Comparison of ENCODE assay signal across 2 cellular contexts in genomic region chr16:84703671-84704070, GRCh38.
TF ChIP-seq lines count a peak whose summit lies in the region.

No MANE protein-coding gene starts in this region.

TF ChIP-seq in HEK293, 187 proteins besides CTCF, POLR2A, EP300 and RAD21:
- peak; percentile 11; the same call in 1 of the 2 replicates for TF ChIP-seq ZNF600 (tag by site-specific recombination; IDR thresholded peaks at IDR 0.05)
- TF ChIP-seq GLI4 (tag by site-specific recombination; IDR thresholded peaks at IDR 0.05) = no peak

TF ChIP-seq in K562, 482 proteins besides CTCF, POLR2A, EP300 and RAD21:
- TF ChIP-seq ZBTB33 (CRISPR knock-in tag; IDR thresholded peaks at IDR 0.05) = peak; percentile 56; the same call in 1 of the 2 replicates
- TF ChIP-seq, protein P1, sequence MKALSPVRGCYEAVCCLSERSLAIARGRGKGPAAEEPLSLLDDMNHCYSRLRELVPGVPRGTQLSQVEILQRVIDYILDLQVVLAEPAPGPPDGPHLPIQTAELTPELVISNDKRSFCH (CRISPR knock-in tag; IDR thresholded peaks at IDR 0.05) = 0 out of 2 replicates have a peak, but pooled peaks have one; percentile 56
- TF ChIP-seq, protein P1 (tag; IDR thresholded peaks at IDR 0.05) = no peak
- no peak for TF ChIP-seq MEF2A (IDR thresholded peaks at IDR 0.05; ENCODE audit: control insufficient read depth, low read depth, low read length)
- TF ChIP-seq ZNF197 (CRISPR knock-in tag; IDR thresholded peaks at IDR 0.05; ENCODE audit: low read depth) = no peak
- TF ChIP-seq BCL6 (CRISPR knock-in tag; IDR thresholded peaks at IDR 0.05) = no peak
- no peak for TF ChIP-seq GTF2A2 (tag; IDR thresholded peaks at IDR 0.05)
- TF ChIP-seq BRCA1 (IDR thresholded peaks at IDR 0.05) = no peak
- no peak for TF ChIP-seq BRCA1 (CRISPR knock-in tag; IDR thresholded peaks at IDR 0.05)
